In genomic region chr1:208369658-208370057, GRCh38 we compare ENCODE assay signal across 19 cellular contexts.
"Had no signal": no experiment of that assay in that cellular context is flagged by ENCODE, and none has a peak within 500 bp of the region (broad histone marks: within the 10 kb centered on the region; RNA-seq: fewer than 3 reads in every experiment).

No MANE protein-coding gene starts in this region.

- H3K36me3 ChIP-seq: brain microvascular endothelial cell, cardiac muscle cell, MG63, SJSA1 had no signal

- H3K27me3 ChIP-seq: brain microvascular endothelial cell, cardiac muscle cell, SJSA1 had no signal

- DNase-seq: activated CD4-positive, alpha-beta T cell treated with anti-CD3 and anti-CD28 coated beads for 4 hours; activated CD8-positive, alpha-beta memory T cell treated with anti-CD3 and anti-CD28 coated beads, Interleukin-2, amount 50 U/mL, for 4 hours; activated CD8-positive, alpha-beta T cell treated with anti-CD3 and anti-CD28 coated beads for 36 hours; activated gamma-delta T cell treated with Interleukin-2 at 50 U/mL for 16 hours; activated naive CD4-positive, alpha-beta T cell treated with anti-CD3 and anti-CD28 coated beads, Interleukin-2, amount 10 ng/mL, durations not matched to agents 7 days and 5 days; activated naive CD8-positive, alpha-beta T cell treated with anti-CD3 and anti-CD28 coated beads for 36 hours; activated T-cell treated with anti-CD3 and anti-CD28 coated beads, Interleukin-2, amount 50 U/mL, for 72 hours; brain microvascular endothelial cell; MG63; NCI-H1105 treated with DMSO at 0.1 percent for 48 hours; NCI-H1436 treated with DMSO at 0.1 percent for 48 hours; NCI-H2029; NCI-H2171 treated with DMSO at 0.1 percent for 48 hours; NCI-H226; NCI-H774; PC-3; SHP77 had no signal

- H3K27ac ChIP-seq: brain microvascular endothelial cell, cardiac muscle cell, SJSA1 had no signal

- H3K9me3 ChIP-seq: MG63, SJSA1 had no signal

- H3K4me3 ChIP-seq: cardiac muscle cell, MG63, SJSA1 had no signal
